In the genomic region with DNA sequence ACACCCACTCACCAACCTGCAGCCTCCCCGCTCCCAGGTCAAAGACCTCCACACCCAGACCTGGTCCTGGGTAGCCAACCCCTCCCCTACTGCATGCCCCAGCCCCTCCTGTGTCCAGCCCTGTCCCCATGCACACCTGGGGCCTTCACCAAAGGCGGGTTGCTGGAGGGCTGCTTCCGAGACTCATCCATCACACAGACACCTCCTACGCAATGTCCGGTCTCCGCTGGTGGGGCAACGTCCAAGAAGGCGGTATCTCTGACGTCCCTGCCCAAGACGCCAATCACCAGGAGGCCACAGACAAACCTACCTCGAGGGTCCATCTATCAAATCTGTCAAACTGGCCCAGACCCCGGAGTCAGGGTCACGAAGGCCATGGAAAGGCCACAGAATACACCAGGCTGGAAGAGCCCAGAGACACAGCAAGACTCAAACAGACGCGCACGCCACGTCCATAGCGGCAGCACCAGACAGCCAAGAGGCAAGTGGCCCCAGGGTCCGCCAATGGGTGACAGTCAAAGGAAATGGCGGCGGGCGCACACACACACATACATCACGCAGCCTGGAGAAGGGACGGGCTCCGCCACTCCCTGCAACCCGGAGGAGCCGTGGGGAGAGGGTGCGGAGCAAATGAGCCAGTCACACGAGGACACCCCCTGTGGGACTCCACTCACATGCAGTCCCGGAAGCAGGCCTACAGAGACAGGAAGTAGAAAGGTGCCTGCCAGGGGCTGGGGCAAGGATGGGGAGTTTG, we compare ENCODE assay signal across 29 cellular contexts. TPM values are rescaled to one million over a fixed set of nuclear protein-coding genes. Genes with fewer than 3 reads are reported as not detected.
DNase-seq lines count a peak whose midpoint lies in the region; ATAC-seq, FAIRE-seq and TF ChIP-seq lines count a peak whose summit lies in the region.
"Had no signal": no experiment of that assay in that cellular context is flagged by ENCODE, and none has a peak within 500 bp of the region (broad histone marks: within the 10 kb centered on the region; RNA-seq: fewer than 3 reads in every experiment).

No MANE protein-coding gene starts in this region.

- ATAC-seq in right lobe of liver = no peak
- no peak for ATAC-seq in HepG2
- no peak for ATAC-seq in right cardiac atrium
- no peak for ATAC-seq in upper lobe of right lung
- ATAC-seq: esophagus mucosa, natural killer cell had no signal

- POLR2A ChIA-PET in HepG2 (lab: Yijun Ruan, JAX) = no interaction called here

- DNase-seq in right lobe of liver = peak in 2 of 3 donors; percentile 45 to 47
- no peak for DNase-seq in HepG2 (ENCODE audit: low spot score)
- DNase-seq in H7 = peak; percentile 55
- peak in 2 of 3 donors; percentile 50 to 55 for DNase-seq in right cardiac atrium
- peak; percentile 59 for DNase-seq in upper lobe of right lung
- no peak for DNase-seq in NCI-H446 (lab: John Stamatoyannopoulos, UW)
- DNase-seq in HCEC 1CT = no peak
- no peak for DNase-seq in medulla oblongata (ENCODE audit: extremely low spot score)
- DNase-seq: activated CD4-positive, alpha-beta memory T cell treated with anti-CD3 and anti-CD28 coated beads for 36 hours; activated effector memory CD4-positive, alpha-beta T cell treated with Interleukin-2 at 50 U/mL for 16 hours; amniotic stem cell; CD4-positive, alpha-beta memory T cell; colonic mucosa; DMS53; effector memory CD4-positive, alpha-beta T cell; GF-D8; immature natural killer cell; natural killer cell; NCI-H187 treated with DMSO at 0.1 percent for 48 hours; NCI-H2227 treated with DMSO at 0.1 percent for 48 hours; NCI-H774; trophoblast cell had no signal

- H3K4me3 ChIP-seq in right lobe of liver (no peak overlapping the region), HepG2 (replicated peaks in 1 of 3; ENCODE audit: insufficient read depth in 1 of 3, low read depth in 2 of 3, low read length in 3 of 3) (no peak overlapping the region), H7 (ENCODE audit: insufficient read depth, low read depth, low read length) (no peak overlapping the region), right cardiac atrium (ENCODE audit: low read length) (no peak overlapping the region), upper lobe of right lung (no peak overlapping the region)
- H3K4me3 ChIP-seq: breast epithelium, colonic mucosa, hepatocyte, left lung had no signal

- CTCF ChIA-PET in HepG2 (lab: Yijun Ruan, JAX; ENCODE audit: low intra/inter-chr PET ratio, low total read pairs) = no interaction called here

- TF ChIP-seq CTCF in right lobe of liver (IDR thresholded peaks at IDR 0.05) (no peak), HepG2 (CRISPR knock-in tag; IDR thresholded peaks at IDR 0.05) (no peak), upper lobe of right lung (IDR thresholded peaks at IDR 0.05) (no peak)

- no peaks in the 10 kb centered on the region for H3K9me3 ChIP-seq in right lobe of liver
- H3K9me3 ChIP-seq in HepG2 (ENCODE audit: low read length) = no peaks in the 10 kb centered on the region
- no peaks in the 10 kb centered on the region for H3K9me3 ChIP-seq in right cardiac atrium (ENCODE audit: control insufficient read depth, low read length)
- no peaks in the 10 kb centered on the region for H3K9me3 ChIP-seq in upper lobe of right lung
- H3K9me3 ChIP-seq: breast epithelium, colonic mucosa, left lung had no signal

- no peak for FAIRE-seq in HepG2 (lab: Jason Lieb, UNC)
- FAIRE-seq: frontal cortex, GM18507, H54 had no signal

- H2AFZ ChIP-seq in HepG2 (ENCODE audit: low read length) = no peak overlapping the region
- H2AFZ ChIP-seq: hepatocyte had no signal

- H3K9ac ChIP-seq in HepG2 (ENCODE audit: insufficient read depth, low read depth, low read length) = no peak overlapping the region

- no peak for TF ChIP-seq RAD21 in HepG2 (CRISPR knock-in tag; IDR thresholded peaks at IDR 0.05)

- H3K27ac ChIP-seq in right lobe of liver (no peak overlapping the region), HepG2 (ENCODE audit: extremely low read length, insufficient read depth, low read length) (no peak overlapping the region), right cardiac atrium (ENCODE audit: low read length) (no peak overlapping the region), upper lobe of right lung (no peak overlapping the region)
- H3K27ac ChIP-seq: breast epithelium, colonic mucosa, hepatocyte, left lung had no signal

- 84% methylated on average over 14 of the region's 30 CpGs for WGBS in right lobe of liver (ENCODE audit: insufficient coverage, low coverage, low lambda C conversion rate, missing lambda C conversion rate)
- 98% methylated on average over 21 of the region's 30 CpGs for WGBS in HepG2 (ENCODE audit: low lambda C conversion rate)
- WGBS in right cardiac atrium = 83% methylated on average over 30 of the region's 30 CpGs

- H3K4me1 ChIP-seq in right lobe of liver = peaks cover 0 to 15% (median 5%) of the 10 kb centered on the region in 4 donors
- no peaks in the 10 kb centered on the region for H3K4me1 ChIP-seq in HepG2 (ENCODE audit: insufficient read depth, low read length)
- H3K4me1 ChIP-seq in right cardiac atrium (ENCODE audit: control insufficient read depth, insufficient read depth, low read length) = peaks cover 13% of the 10 kb centered on the region
- H3K4me1 ChIP-seq in upper lobe of right lung = peaks cover 58% of the 10 kb centered on the region

- H3K27me3 ChIP-seq in right lobe of liver = no peaks in the 10 kb centered on the region
- no peaks in the 10 kb centered on the region for H3K27me3 ChIP-seq in HepG2 (ENCODE audit: control insufficient read depth in 1 of 2, insufficient read depth in 2 of 2, low read length in 2 of 2)
- no peaks in the 10 kb centered on the region for H3K27me3 ChIP-seq in H7 (ENCODE audit: control insufficient read depth, insufficient read depth, low read length)
- H3K27me3 ChIP-seq in right cardiac atrium (ENCODE audit: control insufficient read depth, insufficient read depth) = no peaks in the 10 kb centered on the region
- no peaks in the 10 kb centered on the region for H3K27me3 ChIP-seq in upper lobe of right lung
- H3K27me3 ChIP-seq: breast epithelium, colonic mucosa, hepatocyte, left lung had no signal

- in situ Hi-C loops in HepG2 (cut with HindIII; ENCODE audit: extremely low pct_ligation_motif_present, low pct_unique_long_range_greater_than_20kb) = no loop called here

- intact Hi-C loops in right lobe of liver (cut with DNase I) = no loop called here
- intact Hi-C loops in HepG2 (cut with micrococcal nuclease; ENCODE audit: unreplicated experiment) = no loop called here
- intact Hi-C loops in right cardiac atrium (cut with DNase I) = loop anchor here in 1 of 4 donors (10.0 kb wide), 1 partner anchor 70 kb away; no protein-coding TSS in a partner anchor
- intact Hi-C loops in upper lobe of right lung (cut with DNase I) = no loop called here

- peaks cover 77% of the 10 kb centered on the region for H3K79me2 ChIP-seq in HepG2 (ENCODE audit: insufficient read depth, low read length)

- peaks cover 10% of the 10 kb centered on the region; the same call in 1 of the 2 replicates for H4K20me1 ChIP-seq in HepG2 (ENCODE audit: insufficient read depth, low read length)

- H3K4me2 ChIP-seq in HepG2 (ENCODE audit: low read depth, low read length) = no peak overlapping the region
- H3K4me2 ChIP-seq: hepatocyte had no signal

- no peaks in the 10 kb centered on the region for H3K36me3 ChIP-seq in right lobe of liver
- H3K36me3 ChIP-seq in HepG2 (replicated peaks in 1 of 2; ENCODE audit: control insufficient read depth in 1 of 2, insufficient read depth in 2 of 2, low read length in 2 of 2) = 0 out of 5 replicates have a peak, but pooled peaks cover 3 to 8% of the 10 kb centered on the region in 2 experiments
- no peaks in the 10 kb centered on the region for H3K36me3 ChIP-seq in H7 (replicated peaks; ENCODE audit: control insufficient read depth, insufficient read depth, low read length)
- H3K36me3 ChIP-seq in upper lobe of right lung = no peaks in the 10 kb centered on the region
- H3K36me3 ChIP-seq: breast epithelium, colonic mucosa had no signal

- no TSS peak for BruUV-seq in HepG2 (replicated peaks; lab: Mats Ljungman, UMichigan)

- TF ChIP-seq POLR2A in right lobe of liver (IDR thresholded peaks at IDR 0.05) = no peak
- TF ChIP-seq POLR2A in HepG2 (IDR thresholded peaks at IDR 0.05; ENCODE audit: insufficient read depth in 1 of 2, low read depth in 2 of 2, low read length in 2 of 2) = no peak

- TF ChIP-seq EP300 in HepG2 (IDR thresholded peaks at IDR 0.05; ENCODE audit: low read depth in 2 of 2, low read length in 2 of 2) (no peak), HepG2 (CRISPR knock-in tag; IDR thresholded peaks at IDR 0.05; ENCODE audit: borderline replicate concordance) (no peak)

RNA-seq across cellular contexts. Expression of a gene that starts 10.7 kb away (rescaled TPM):
- total RNA-seq in right lobe of liver (10 to 100 TPM; 10.9 to 25.8 (median 13.8) TPM), HepG2 (2016; rRNA removed; fragmentation: Illumina TruSeq; extraction: Trizol) (10.5 and 12.3 TPM in 2 replicates), right cardiac atrium (10 to 100 TPM; 31.4 to 45.3 (median 37.8) TPM), upper lobe of right lung (33.5 TPM)
- 2.1 and 2.2 TPM in 2 replicates for total RNA-seq in HepG2 (2016; cell fraction: cytosol; rRNA removed; fragmentation: Illumina TruSeq; extraction: Trizol; ENCODE audit: low read depth)
- 9.0 and 12.3 TPM in 2 replicates for total RNA-seq in HepG2 (2016; cell fraction: insoluble cytoplasmic fraction; rRNA removed; fragmentation: Illumina TruSeq; extraction: Trizol)
- 5.3 TPM in 2 replicates for total RNA-seq in HepG2 (2016; cell fraction: membrane; rRNA removed; fragmentation: Illumina TruSeq; extraction: Trizol)
- 8.0 and 9.6 TPM in 2 replicates for total RNA-seq in HepG2 (2016; cell fraction: nucleus; rRNA removed; fragmentation: Illumina TruSeq; extraction: Trizol)
- polyA plus RNA-seq in HepG2 (2011; rRNA removed) (5.9 and 6.3 TPM in 2 replicates), right cardiac atrium (19.4 TPM)
- polyA plus RNA-seq in HepG2 (2011; cell fraction: cytosol; rRNA removed) = 4.1 and 5.8 TPM in 2 replicates
- polyA plus RNA-seq in HepG2 (2011; cell fraction: nucleus; rRNA removed) = 28.9 and 40.8 TPM in 2 replicates
- polyA plus RNA-seq in HepG2 (2012) = 6.2 and 7.1 TPM in 2 replicates
- 0.80 TPM in 2 replicates for polyA plus RNA-seq in HepG2 (2016; cell fraction: cytosol; fragmentation: Illumina TruSeq; extraction: Trizol; ENCODE audit: low read depth)
- polyA plus RNA-seq in HepG2 (2016; cell fraction: insoluble cytoplasmic fraction; fragmentation: Illumina TruSeq; extraction: Trizol; ENCODE audit: low read depth) = 8.9 and 10.6 TPM in 2 replicates
- polyA plus RNA-seq in HepG2 (2016; cell fraction: membrane; fragmentation: Illumina TruSeq; extraction: Trizol; ENCODE audit: low read depth) = 2.4 and 2.5 TPM in 2 replicates
- 15.3 and 15.7 TPM in 2 replicates for polyA plus RNA-seq in HepG2 (2016; cell fraction: nucleus; fragmentation: Illumina TruSeq; extraction: Trizol; ENCODE audit: insufficient read depth, low read depth)
- 14.5 and 16.4 TPM in 2 replicates for polyA minus RNA-seq in HepG2 (2011; rRNA and poly(A)+ RNA removed; ENCODE audit: low replicate concordance)
- 9.2 and 9.6 TPM in 2 replicates for polyA minus RNA-seq in HepG2 (2011; cell fraction: cytosol; rRNA and poly(A)+ RNA removed)
- 10.6 and 13.4 TPM in 2 replicates for polyA minus RNA-seq in HepG2 (2011; cell fraction: nucleus; rRNA and poly(A)+ RNA removed)
- 16.6 and 19.3 TPM in 2 replicates for total RNA-seq in H7 (2014; rRNA removed; shearing (Covaris generic))

RNA-seq across cellular contexts. Expression of a gene that starts 34.3 kb away (rescaled TPM):
- total RNA-seq in right lobe of liver = 10 to 100 TPM; 12.4 to 29.7 (median 15.4) TPM
- 12.0 and 13.9 TPM in 2 replicates for total RNA-seq in HepG2 (2016; rRNA removed; fragmentation: Illumina TruSeq; extraction: Trizol)
- 7.7 and 7.9 TPM in 2 replicates for total RNA-seq in HepG2 (2016; cell fraction: cytosol; rRNA removed; fragmentation: Illumina TruSeq; extraction: Trizol; ENCODE audit: low read depth)
- total RNA-seq in HepG2 (2016; cell fraction: insoluble cytoplasmic fraction; rRNA removed; fragmentation: Illumina TruSeq; extraction: Trizol) = 9.6 and 13.9 TPM in 2 replicates
- total RNA-seq in HepG2 (2016; cell fraction: membrane; rRNA removed; fragmentation: Illumina TruSeq; extraction: Trizol) = 17.8 and 22.1 TPM in 2 replicates
- total RNA-seq in HepG2 (2016; cell fraction: nucleus; rRNA removed; fragmentation: Illumina TruSeq; extraction: Trizol) = 10.1 and 11.0 TPM in 2 replicates
- 5.5 and 7.1 TPM in 2 replicates for polyA plus RNA-seq in HepG2 (2011; rRNA removed)
- polyA plus RNA-seq in HepG2 (2011; cell fraction: cytosol; rRNA removed) = 7.1 and 10.4 TPM in 2 replicates
- 9.4 and 12.5 TPM in 2 replicates for polyA plus RNA-seq in HepG2 (2011; cell fraction: nucleus; rRNA removed)
- 6.0 and 9.5 TPM in 2 replicates for polyA plus RNA-seq in HepG2 (2012)
- 6.4 and 8.1 TPM in 2 replicates for polyA plus RNA-seq in HepG2 (2016; cell fraction: cytosol; fragmentation: Illumina TruSeq; extraction: Trizol; ENCODE audit: low read depth)
- polyA plus RNA-seq in HepG2 (2016; cell fraction: insoluble cytoplasmic fraction; fragmentation: Illumina TruSeq; extraction: Trizol; ENCODE audit: low read depth) = 14.5 and 15.8 TPM in 2 replicates
- 14.9 and 17.1 TPM in 2 replicates for polyA plus RNA-seq in HepG2 (2016; cell fraction: membrane; fragmentation: Illumina TruSeq; extraction: Trizol; ENCODE audit: low read depth)
- polyA plus RNA-seq in HepG2 (2016; cell fraction: nucleus; fragmentation: Illumina TruSeq; extraction: Trizol; ENCODE audit: insufficient read depth, low read depth) = 14.9 and 17.4 TPM in 2 replicates
- 18.3 and 50.6 TPM in 2 replicates for polyA minus RNA-seq in HepG2 (2011; rRNA and poly(A)+ RNA removed; ENCODE audit: low replicate concordance)
- polyA minus RNA-seq in HepG2 (2011; cell fraction: cytosol; rRNA and poly(A)+ RNA removed) = 7.9 and 8.8 TPM in 2 replicates
- polyA minus RNA-seq in HepG2 (2011; cell fraction: nucleus; rRNA and poly(A)+ RNA removed) = 4.7 and 8.0 TPM in 2 replicates
- total RNA-seq in H7 (2014; rRNA removed; shearing (Covaris generic)) = 50.7 and 66.1 TPM in 2 replicates
- 10 to 100 TPM; 18.5 to 25.5 (median 20.9) TPM for total RNA-seq in right cardiac atrium
- 16.5 TPM for polyA plus RNA-seq in right cardiac atrium
- 30.7 TPM for total RNA-seq in upper lobe of right lung

Comparison
In these comparisons a context has a peak if more than half of its experiments do, and no peak if none do; other contexts are left out.
1. DNase-seq: peak in right lobe of liver (2 of 3), H7 (single experiment), right cardiac atrium (2 of 3) and upper lobe of right lung (single experiment); none in HepG2 (single experiment), NCI-H446 (0 of 2), HCEC 1CT (single experiment) and medulla oblongata (single experiment).